ENCODE assay signal across 8 cellular contexts in genomic region chr16:50066482-50067289, GRCh38. TPM values are rescaled to one million over a fixed set of nuclear protein-coding genes. Genes with fewer than 3 reads are reported as not detected.
DNase-seq lines count a peak whose midpoint lies in the region; ATAC-seq and TF ChIP-seq lines count a peak whose summit lies in the region.

No MANE protein-coding gene starts in this region.

- peak overlapping the region; percentile 86 for H3K4me3 Mint-ChIP-seq in T-helper 1 cell treated with Interleukin-12 subunit alpha and Interleukin-12 subunit beta and Interleukin-4 antibody, amounts not matched to agents 30 μg/mL and 1 μg/mL, for 36 hours

- peaks cover 14% of the 10 kb centered on the region for H3K4me1 ChIP-seq in HAP-1
- peaks cover 6 to 34% (median 7%) of the 10 kb centered on the region in 3 donors for H3K4me1 ChIP-seq in gastroesophageal sphincter
- peaks cover 22 to 28% (median 26%) of the 10 kb centered on the region in 3 donors for H3K4me1 ChIP-seq in skeletal muscle tissue (ENCODE audit: control insufficient read depth in 3 of 3, insufficient read depth in 3 of 3, low read length in 3 of 3)

- peak in 1 of 2 experiments; percentile 11 for DNase-seq in HAP-1 (ENCODE audit: low spot score in 2 of 2)
- DNase-seq in left lobe of liver (ENCODE audit: low spot score), result no peak
- no peak for DNase-seq in NCI-H1930 (lab: John Stamatoyannopoulos, UW)

- peaks cover 32% of the 10 kb centered on the region for H3K36me3 ChIP-seq in HAP-1 (replicated peaks)
- H3K36me3 ChIP-seq in gastroesophageal sphincter, result peaks cover 0 to 21% of the 10 kb centered on the region in 2 donors
- peaks cover 8 to 22% (median 16%) of the 10 kb centered on the region in 3 donors for H3K36me3 ChIP-seq in skeletal muscle tissue (ENCODE audit: control insufficient read depth in 3 of 3, insufficient read depth in 3 of 3, low read length in 3 of 3)

- H3K9ac ChIP-seq in skeletal muscle tissue (ENCODE audit: low read depth in 1 of 3, low read length in 3 of 3), result peak overlapping the region; percentile 89 to 97 (median 91)

- peak in 1 of 4 experiments; percentile 26 for TF ChIP-seq CTCF in gastroesophageal sphincter (IDR thresholded peaks at IDR 0.05)

- H3K27me3 ChIP-seq in HAP-1 (ENCODE audit: low read depth) (no peaks in the 10 kb centered on the region), gastroesophageal sphincter (no peaks in the 10 kb centered on the region), skeletal muscle tissue (ENCODE audit: control insufficient read depth in 3 of 3, insufficient read depth in 3 of 3, low read length in 3 of 3) (no peaks in the 10 kb centered on the region)

- H3K36me3 Mint-ChIP-seq in T-helper 1 cell treated with Interleukin-12 subunit alpha and Interleukin-12 subunit beta and Interleukin-4 antibody, amounts not matched to agents 30 μg/mL and 1 μg/mL, for 36 hours (ENCODE audit: low read depth), result peaks cover 22% of the 10 kb centered on the region

- H3K4me3 ChIP-seq in HAP-1, result peak overlapping the region; percentile 98
- peak overlapping the region; percentile 60 to 84 for H3K4me3 ChIP-seq in gastroesophageal sphincter
- H3K4me3 ChIP-seq in skeletal muscle tissue (ENCODE audit: low read length in 3 of 3), result peak overlapping the region; percentile 81 to 97 (median 91)

- TF ChIP-seq POLR2A in gastroesophageal sphincter (IDR thresholded peaks at IDR 0.05), result no peak

- H3K27me3 Mint-ChIP-seq in T-helper 1 cell treated with Interleukin-12 subunit alpha and Interleukin-12 subunit beta and Interleukin-4 antibody, amounts not matched to agents 30 μg/mL and 1 μg/mL, for 36 hours (ENCODE audit: low read depth), result no peaks in the 10 kb centered on the region

- H3K4me1 Mint-ChIP-seq in T-helper 1 cell treated with Interleukin-12 subunit alpha and Interleukin-12 subunit beta and Interleukin-4 antibody, amounts not matched to agents 30 μg/mL and 1 μg/mL, for 36 hours (ENCODE audit: low read depth), result peaks cover 37% of the 10 kb centered on the region

- H3K27ac Mint-ChIP-seq in T-helper 1 cell treated with Interleukin-12 subunit alpha and Interleukin-12 subunit beta and Interleukin-4 antibody, amounts not matched to agents 30 μg/mL and 1 μg/mL, for 36 hours, result peak overlapping the region; percentile 88

- no peak for ATAC-seq in gastroesophageal sphincter
- ATAC-seq in GM18861 (IDR thresholded peaks at IDR 0.05; ENCODE audit: unreplicated experiment), result no peak
- no peak for ATAC-seq in HG02642 (IDR thresholded peaks at IDR 0.05; ENCODE audit: poor library complexity, unreplicated experiment)
- ATAC-seq in left lobe of liver, result no peak

- H3K9me3 ChIP-seq in HAP-1 (no peaks in the 10 kb centered on the region), gastroesophageal sphincter (no peaks in the 10 kb centered on the region), skeletal muscle tissue (ENCODE audit: control insufficient read depth in 3 of 3, low read length in 3 of 3) (no peaks in the 10 kb centered on the region)

- H3K27ac ChIP-seq in gastroesophageal sphincter, result peak overlapping the region; percentile 71 to 98 (median 96)
- H3K27ac ChIP-seq in skeletal muscle tissue (ENCODE audit: low read depth, low read length), result peak overlapping the region; percentile 70

- in situ Hi-C loops in HAP-1 (cut with MboI; ENCODE audit: low sequenced_read_pairs), result no loop called here

- 29 to 40% methylated on average over 13 to 18 of the region's 34 CpGs for whole genome bisulfite sequencing in gastroesophageal sphincter (ENCODE audit: low coverage in 1 of 2), 2 donors

- H3K9me3 Mint-ChIP-seq in T-helper 1 cell treated with Interleukin-12 subunit alpha and Interleukin-12 subunit beta and Interleukin-4 antibody, amounts not matched to agents 30 μg/mL and 1 μg/mL, for 36 hours, result no peaks in the 10 kb centered on the region

- TF ChIP-seq EP300 in gastroesophageal sphincter (IDR thresholded peaks at IDR 0.05), result no peak

RNA-seq across cellular contexts. Expression of gene HEATR3, which starts 0.9 kb away (rescaled TPM):
- 10 to 100 TPM; 11.2 to 27.4 (median 13.5) TPM for total RNA-seq in gastroesophageal sphincter
- total RNA-seq in skeletal muscle tissue, result 25.1 TPM
- total RNA-seq in left lobe of liver, result 11.9 TPM

RNA-seq across cellular contexts. Expression of gene CNEP1R1, which starts 41.7 kb away (rescaled TPM):
- total RNA-seq in gastroesophageal sphincter (10 to 100 TPM; 11.6 to 21.8 (median 15.5) TPM), skeletal muscle tissue (34.4 TPM), left lobe of liver (6.4 TPM)
